ENCODE assay signal across 10 cellular contexts in genomic region chr12:125149160-125150108, GRCh38. TPM values are rescaled to one million over a fixed set of nuclear protein-coding genes. Genes with fewer than 3 reads are reported as not detected.
DNase-seq lines count a peak whose midpoint lies in the region; ATAC-seq and TF ChIP-seq lines count a peak whose summit lies in the region.
"Had no signal": no experiment of that assay in that cellular context is flagged by ENCODE, and none has a peak within 500 bp of the region (broad histone marks: within the 10 kb centered on the region; RNA-seq: fewer than 3 reads in every experiment).

No MANE protein-coding gene starts in this region.

- TF ChIP-seq POLR2A in GM18526 (IDR thresholded peaks at IDR 0.05; ENCODE audit: extremely low read depth, insufficient read length), result peak; percentile 42

- no peak overlapping the region for H3K27ac Mint-ChIP-seq in glutamatergic neuron (ENCODE audit: unreplicated experiment)
- H3K27ac Mint-ChIP-seq in naive thymus-derived CD8-positive, alpha-beta T cell, result peak overlapping the region in 1 of 10 donors; percentile 7
- H3K27ac Mint-ChIP-seq in effector memory CD8-positive, alpha-beta T cell, result no peak overlapping the region

- no peak for TF ChIP-seq CTCF in glutamatergic neuron (IDR thresholded peaks at IDR 0.05; ENCODE audit: partially characterized antibody, unreplicated experiment)

- ATAC-seq in GM21529 (IDR thresholded peaks at IDR 0.05; ENCODE audit: unreplicated experiment) (peak; percentile 97), HG03439 (IDR thresholded peaks at IDR 0.05; ENCODE audit: unreplicated experiment) (peak; percentile 96)
- ATAC-seq in naive thymus-derived CD8-positive, alpha-beta T cell, result no peak
- ATAC-seq in effector memory CD8-positive, alpha-beta T cell (replicated peaks), result no peak
- ATAC-seq: sciatic nerve had no signal

- POLR2A ChIA-PET in naive thymus-derived CD8-positive, alpha-beta T cell (lab: Charles Lee), result no interaction called here

- no peaks in the 10 kb centered on the region for H3K4me1 Mint-ChIP-seq in glutamatergic neuron (ENCODE audit: low read depth, unreplicated experiment)
- peaks cover 0 to 3% (median 0%) of the 10 kb centered on the region in 4 donors for H3K4me1 Mint-ChIP-seq in naive thymus-derived CD8-positive, alpha-beta T cell
- H3K4me1 Mint-ChIP-seq in effector memory CD8-positive, alpha-beta T cell (ENCODE audit: low read depth in 2 of 2), result peaks cover 3 to 5% of the 10 kb centered on the region in 2 donors

- DNase-seq in glutamatergic neuron (no peak), NCI-H82 (lab: John Stamatoyannopoulos, UW) (no peak)
- no peak for DNase-seq in naive thymus-derived CD8-positive, alpha-beta T cell
- DNase-seq in activated CD8-positive, alpha-beta memory T cell treated with anti-CD3 and anti-CD28 coated beads, Interleukin-2, amount 50 U/mL, for 48 hours, result no peak
- DNase-seq in effector memory CD8-positive, alpha-beta T cell, result no peak
- DNase-seq: cerebellar nuclear complex had no signal

- H3K9me3 Mint-ChIP-seq in glutamatergic neuron (ENCODE audit: unreplicated experiment), result peaks cover 15% of the 10 kb centered on the region
- H3K9me3 Mint-ChIP-seq in naive thymus-derived CD8-positive, alpha-beta T cell, result no peaks in the 10 kb centered on the region
- H3K9me3 Mint-ChIP-seq in effector memory CD8-positive, alpha-beta T cell, result no peaks in the 10 kb centered on the region

- peak overlapping the region; percentile 11 for H3K4me3 Mint-ChIP-seq in glutamatergic neuron (ENCODE audit: unreplicated experiment)
- no peak overlapping the region for H3K4me3 Mint-ChIP-seq in naive thymus-derived CD8-positive, alpha-beta T cell
- H3K4me3 Mint-ChIP-seq in effector memory CD8-positive, alpha-beta T cell, result no peak overlapping the region

- H3K36me3 Mint-ChIP-seq in glutamatergic neuron (ENCODE audit: unreplicated experiment), result peaks cover 13% of the 10 kb centered on the region
- H3K36me3 Mint-ChIP-seq in naive thymus-derived CD8-positive, alpha-beta T cell, result no peaks in the 10 kb centered on the region
- peaks cover 4% of the 10 kb centered on the region for H3K36me3 Mint-ChIP-seq in effector memory CD8-positive, alpha-beta T cell (ENCODE audit: insufficient read depth)

- peaks cover 5% of the 10 kb centered on the region for H3K27me3 Mint-ChIP-seq in glutamatergic neuron (ENCODE audit: unreplicated experiment)
- H3K27me3 Mint-ChIP-seq in naive thymus-derived CD8-positive, alpha-beta T cell, result peaks cover 0 to 1% (median 0%) of the 10 kb centered on the region in 5 donors
- H3K27me3 Mint-ChIP-seq in effector memory CD8-positive, alpha-beta T cell, result peaks cover 7 to 28% of the 10 kb centered on the region in 2 donors

RNA-seq across cellular contexts. Expression of gene TMEM132B, which starts 36.8 kb away (rescaled TPM):
- 30.5 TPM for total RNA-seq in glutamatergic neuron (ENCODE audit: unreplicated experiment)
- not detected for total RNA-seq in naive thymus-derived CD8-positive, alpha-beta T cell
- not detected for polyA plus RNA-seq in naive thymus-derived CD8-positive, alpha-beta T cell

Comparison
In these comparisons a context has a peak if more than half of its experiments do, and no peak if none do; other contexts are left out.
1. ATAC-seq: peak in GM21529 (single experiment) and HG03439 (single experiment); none in naive thymus-derived CD8-positive, alpha-beta T cell (0 of 2) and effector memory CD8-positive, alpha-beta T cell (single experiment).
2. RNA of gene TMEM132B, which starts 36.8 kb away (total RNA-seq): 30.5 TPM in glutamatergic neuron (single experiment); not detected in naive thymus-derived CD8-positive, alpha-beta T cell; every median in the first group is over 10 times any median in the second.